15 cellular contexts compared by ENCODE assay signal in the genomic region with DNA sequence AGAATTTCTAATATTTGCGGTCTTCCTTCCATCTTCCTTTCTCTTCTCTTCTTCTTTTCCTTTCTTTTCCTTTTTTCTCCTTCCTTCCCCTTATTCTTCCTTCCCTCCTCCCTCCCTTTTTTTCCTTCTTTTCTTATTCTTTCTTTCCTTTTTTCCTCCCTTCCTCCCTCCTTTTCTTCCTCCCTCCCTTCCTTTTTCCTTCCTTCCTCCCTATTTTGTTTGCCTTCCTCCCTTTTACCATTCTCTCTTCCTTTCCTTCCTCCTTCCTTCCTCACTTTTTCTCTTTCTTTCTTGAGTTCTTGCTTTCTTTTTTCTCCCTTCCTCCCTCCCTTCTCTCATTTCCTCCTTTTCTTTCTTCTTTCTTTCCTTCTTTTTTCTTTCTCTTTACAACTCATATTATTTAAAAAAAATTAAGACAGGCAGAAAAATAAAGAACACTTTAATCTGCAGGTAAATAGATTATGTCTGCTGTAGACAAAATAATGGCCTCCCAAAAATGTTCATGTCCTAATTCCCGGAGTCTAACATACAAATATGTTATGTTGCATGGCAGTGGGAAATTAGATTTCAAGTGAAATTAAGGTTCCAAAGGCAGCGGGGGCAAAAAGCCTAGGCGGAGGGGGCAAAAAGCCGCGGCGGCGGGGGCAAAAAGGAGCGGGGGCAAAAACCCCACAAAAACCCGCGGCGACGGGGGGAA.
DNase-seq lines count a peak whose midpoint lies in the region; ATAC-seq, FAIRE-seq and TF ChIP-seq lines count a peak whose summit lies in the region.
"Had no signal": no experiment of that assay in that cellular context is flagged by ENCODE, and none has a peak within 500 bp of the region (broad histone marks: within the 10 kb centered on the region; RNA-seq: fewer than 3 reads in every experiment).

No MANE protein-coding gene starts in this region.

- DNase-seq in left ventricle myocardium inferior, result no peak
- DNase-seq in Right ventricle myocardium superior, result no peak
- DNase-seq in endothelial cell of umbilical vein (ENCODE audit: low read depth, low spot score), result no peak
- no peak for DNase-seq in nephron progenitor cell
- no peak for DNase-seq in vagina (ENCODE audit: extremely low spot score in 2 of 2)
- DNase-seq in AML-193 (lab: John Stamatoyannopoulos, UW), result no peak
- DNase-seq in brain microvascular endothelial cell, result no peak
- DNase-seq: activated B cell treated with CpG ODN at 0.5 μM for 24 hours; activated T-cell treated with anti-CD3 and anti-CD28 coated beads, Interleukin-2, amount 50 U/mL, for 24 hours; erythroblast; NCI-H1048; SIG-M5 had no signal

- H3K9ac ChIP-seq in endothelial cell of umbilical vein (replicated peaks; ENCODE audit: extremely low read depth, insufficient read depth, low read length), result no peak overlapping the region

- peaks cover 51% of the 10 kb centered on the region for H3K27me3 ChIP-seq in left ventricle myocardium inferior (ENCODE audit: low read depth)
- peaks cover 10 to 15% of the 10 kb centered on the region in 2 experiments for H3K27me3 ChIP-seq in endothelial cell of umbilical vein (ENCODE audit: control insufficient read depth in 2 of 2, insufficient read depth in 2 of 2, low read length in 2 of 2)
- peaks cover 4% of the 10 kb centered on the region for H3K27me3 ChIP-seq in vagina
- H3K27me3 ChIP-seq in brain microvascular endothelial cell (replicated peaks), result peaks cover 6% of the 10 kb centered on the region

- no peaks in the 10 kb centered on the region for H3K9me3 Mint-ChIP-seq in nephron progenitor cell

- no peak for TF ChIP-seq CTCF in left ventricle myocardium inferior (IDR thresholded peaks at IDR 0.05; ENCODE audit: borderline replicate concordance)
- TF ChIP-seq CTCF in endothelial cell of umbilical vein (IDR thresholded peaks at IDR 0.05; ENCODE audit: extremely low read depth in 1 of 2, insufficient read depth in 1 of 2, low read depth in 1 of 2, low read length in 2 of 2), result no peak
- no peak for TF ChIP-seq CTCF in nephron progenitor cell (IDR thresholded peaks at IDR 0.05)
- TF ChIP-seq CTCF in vagina (IDR thresholded peaks at IDR 0.05), result no peak
- no peak for TF ChIP-seq CTCF in brain microvascular endothelial cell (IDR thresholded peaks at IDR 0.05; ENCODE audit: low read depth, low read length, missing control alignments)

- peaks cover 7% of the 10 kb centered on the region for H3K9me3 ChIP-seq in left ventricle myocardium inferior (replicated peaks)
- H3K9me3 ChIP-seq in endothelial cell of umbilical vein (replicated peaks; ENCODE audit: control insufficient read depth, insufficient read depth, low read length), result no peaks in the 10 kb centered on the region
- no peaks in the 10 kb centered on the region for H3K9me3 ChIP-seq in vagina

- H3K4me1 ChIP-seq in left ventricle myocardium inferior (peaks cover 8% of the 10 kb centered on the region), endothelial cell of umbilical vein (ENCODE audit: control insufficient read depth, extremely low read depth, insufficient read depth, low read length) (no peaks in the 10 kb centered on the region), vagina (peaks cover 7% of the 10 kb centered on the region)

- no peak for ATAC-seq in Right ventricle myocardium superior (ENCODE audit: poor library complexity)
- no peak for ATAC-seq in GM21723 (IDR thresholded peaks at IDR 0.05; ENCODE audit: unreplicated experiment)

- no peak overlapping the region for H3K27ac ChIP-seq in left ventricle myocardium inferior (replicated peaks)
- no peak overlapping the region for H3K27ac ChIP-seq in endothelial cell of umbilical vein (ENCODE audit: insufficient read depth, low read depth, low read length)
- H3K27ac ChIP-seq in vagina, result no peak overlapping the region
- no peak overlapping the region for H3K27ac ChIP-seq in brain microvascular endothelial cell
- H3K27ac ChIP-seq: HL-60 had no signal

- FAIRE-seq in endothelial cell of umbilical vein (lab: Jason Lieb, UNC), result no peak
- FAIRE-seq: keratinocyte had no signal

- peak overlapping the region; percentile 45 for H2AFZ ChIP-seq in endothelial cell of umbilical vein (ENCODE audit: low read depth, low read length)

- no TSS peak for BruUV-seq in endothelial cell of umbilical vein (replicated peaks; lab: Mats Ljungman, UMichigan)

- TF ChIP-seq POLR2A in endothelial cell of umbilical vein (IDR thresholded peaks at IDR 0.05; ENCODE audit: low read depth, low read length), result no peak
- no peak for TF ChIP-seq POLR2A in vagina (IDR thresholded peaks at IDR 0.05)

- peaks cover 4% of the 10 kb centered on the region for H3K4me1 Mint-ChIP-seq in nephron progenitor cell

- no peak overlapping the region for H3K27ac Mint-ChIP-seq in nephron progenitor cell
- H3K27ac Mint-ChIP-seq: activated B cell treated with CpG ODN at 0.5 μM for 24 hours; activated T-cell treated with anti-CD3 and anti-CD28 coated beads, Interleukin-2, amount 50 U/mL, for 24 hours had no signal

- peak overlapping the region; percentile 80 for H3K4me3 Mint-ChIP-seq in nephron progenitor cell
- H3K4me3 Mint-ChIP-seq: activated T-cell treated with anti-CD3 and anti-CD28 coated beads, Interleukin-2, amount 50 U/mL, for 24 hours had no signal

- H3K36me3 Mint-ChIP-seq in nephron progenitor cell (ENCODE audit: low read depth), result no peaks in the 10 kb centered on the region

- POLR2A ChIA-PET in endothelial cell of umbilical vein (lab: Charles Lee), result no interaction called here

- H3K9me1 ChIP-seq in endothelial cell of umbilical vein (replicated peaks; ENCODE audit: control insufficient read depth, extremely low read depth, insufficient read depth, low read length), result no peaks in the 10 kb centered on the region

- H3K36me3 ChIP-seq in left ventricle myocardium inferior, result no peaks in the 10 kb centered on the region
- H3K36me3 ChIP-seq in endothelial cell of umbilical vein (ENCODE audit: control insufficient read depth in 2 of 2, extremely low read depth in 1 of 2, insufficient read depth in 2 of 2, low read length in 2 of 2), result no peaks in the 10 kb centered on the region
- H3K36me3 ChIP-seq in vagina, result no peaks in the 10 kb centered on the region
- no peaks in the 10 kb centered on the region for H3K36me3 ChIP-seq in brain microvascular endothelial cell (replicated peaks)

- no peaks in the 10 kb centered on the region for H3K79me2 ChIP-seq in endothelial cell of umbilical vein (ENCODE audit: control insufficient read depth, insufficient read depth, low read length)

- no peaks in the 10 kb centered on the region for H4K20me1 ChIP-seq in endothelial cell of umbilical vein (replicated peaks; ENCODE audit: control insufficient read depth, extremely low read depth, insufficient read depth, low read length)

- H3K4me3 ChIP-seq in left ventricle myocardium inferior (peak overlapping the region; percentile 55), endothelial cell of umbilical vein (replicated peaks in 1 of 3; ENCODE audit: insufficient read depth in 1 of 3, low read depth in 1 of 3, low read length in 3 of 3) (peak overlapping the region; percentile 27 to 43 (median 32)), vagina (peak overlapping the region; percentile 11 to 25), brain microvascular endothelial cell (ENCODE audit: low read depth, low read length) (no peak overlapping the region)

- CTCF ChIA-PET in endothelial cell of umbilical vein (lab: Charles Lee), result no interaction called here

- dilution Hi-C loops in endothelial cell of umbilical vein (cut with MboI; ENCODE audit: extremely low pct_ligation_motif_present, low sequenced_read_pairs), result no loop called here

- in situ Hi-C loops in brain microvascular endothelial cell (cut with HindIII; ENCODE audit: low pct_ligation_motif_present, low sequenced_read_pairs), result no loop called here

- peak overlapping the region; percentile 42 for H3K4me2 ChIP-seq in endothelial cell of umbilical vein (ENCODE audit: insufficient read depth, low read length)

- intact Hi-C loops in left ventricle myocardium inferior (cut with micrococcal nuclease), result no loop called here
- intact Hi-C loops in Right ventricle myocardium superior (cut with DNase I), result no loop called here
- intact Hi-C loops in endothelial cell of umbilical vein (cut with micrococcal nuclease), result no loop called here
- intact Hi-C loops in vagina (cut with DNase I), result no loop called here

- peaks cover 91% of the 10 kb centered on the region for H3K27me3 Mint-ChIP-seq in nephron progenitor cell (ENCODE audit: low read depth, poor library complexity)

TF ChIP-seq in endothelial cell of umbilical vein, 7 proteins besides CTCF, POLR2A, EP300 and RAD21:
- TF ChIP-seq MYC (IDR thresholded peaks at IDR 0.05; ENCODE audit: low read depth, low read length) (no peak), GATA2 (IDR thresholded peaks at IDR 0.05; ENCODE audit: insufficient read depth, insufficient read length, low read depth, low read length) (no peak)
- TF ChIP-seq, protein P1, sequence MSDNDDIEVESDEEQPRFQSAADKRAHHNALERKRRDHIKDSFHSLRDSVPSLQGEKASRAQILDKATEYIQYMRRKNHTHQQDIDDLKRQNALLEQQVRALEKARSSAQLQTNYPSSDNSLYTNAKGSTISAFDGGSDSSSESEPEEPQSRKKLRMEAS (IDR thresholded peaks at IDR 0.05; ENCODE audit: insufficient read depth, insufficient read length), result no peak
